Comparison of ENCODE assay signal across 10 cellular contexts in the genomic region with DNA sequence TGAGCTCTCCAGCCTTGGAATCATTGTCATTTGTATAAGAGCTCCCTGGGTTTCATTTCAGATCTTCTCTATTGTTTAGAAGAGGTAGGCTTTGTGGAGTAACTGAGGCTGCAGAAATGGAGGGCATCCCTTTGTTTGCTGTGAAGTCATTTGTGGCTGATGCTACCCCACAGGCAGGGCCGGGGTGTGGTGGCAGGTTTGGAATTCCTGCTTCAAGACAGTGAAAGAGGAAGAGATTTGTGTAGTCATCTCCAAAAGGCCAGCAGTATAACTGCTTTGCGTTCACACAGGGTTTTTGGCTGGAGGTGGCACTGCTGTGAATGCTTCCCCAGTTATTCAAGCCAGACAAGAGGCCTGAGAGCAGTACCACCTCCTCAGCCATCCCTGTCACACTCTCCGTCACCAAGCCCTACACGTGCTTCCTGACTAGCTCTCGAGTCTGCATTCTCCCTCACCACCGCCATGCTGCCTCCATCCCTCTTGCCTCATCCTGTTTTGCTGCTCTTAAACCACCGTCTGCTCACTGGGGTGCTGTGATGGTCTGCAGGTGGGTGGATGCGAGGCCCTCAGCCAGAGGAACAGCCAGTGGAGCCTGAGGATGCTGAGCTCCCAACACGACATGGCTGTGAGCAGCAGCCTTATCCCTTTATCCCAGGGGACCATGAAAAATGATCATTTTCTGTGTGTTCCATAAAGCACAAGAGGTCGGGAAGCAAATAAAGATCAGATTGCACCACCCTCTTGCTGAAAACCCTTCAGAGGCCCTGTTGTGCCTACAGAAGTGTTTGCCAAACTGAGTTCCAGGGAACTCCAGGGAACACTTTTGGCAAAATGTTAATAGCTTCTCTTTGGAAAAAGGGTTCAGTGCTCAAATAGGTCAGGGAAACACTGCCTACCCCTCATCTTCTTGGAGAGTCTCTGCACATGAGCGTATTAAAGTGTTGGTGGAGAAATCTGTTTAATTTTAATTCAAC. TPM values are rescaled to one million over a fixed set of nuclear protein-coding genes. Genes with fewer than 3 reads are reported as not detected.
DNase-seq lines count a peak whose midpoint lies in the region; ATAC-seq and TF ChIP-seq lines count a peak whose summit lies in the region.
"Had no signal": no experiment of that assay in that cellular context is flagged by ENCODE, and none has a peak within 500 bp of the region (broad histone marks: within the 10 kb centered on the region; RNA-seq: fewer than 3 reads in every experiment).

No MANE protein-coding gene starts in this region.

- 63 to 80% (median 66%) methylated on average over 11 of the region's 11 CpGs for WGBS in spleen, 5 donors

- peaks cover 7% of the 10 kb centered on the region for H3K36me3 ChIP-seq in SK-N-MC (ENCODE audit: insufficient read depth, low read length)
- peaks cover 0 to 19% (median 5%) of the 10 kb centered on the region in 6 donors for H3K36me3 ChIP-seq in spleen
- H3K36me3 ChIP-seq in SJCRH30 = no peaks in the 10 kb centered on the region
- H3K36me3 ChIP-seq: BE2C had no signal

- H3K9me3 ChIP-seq in SK-N-MC (ENCODE audit: low read depth, low read length) = no peaks in the 10 kb centered on the region
- no peaks in the 10 kb centered on the region for H3K9me3 ChIP-seq in spleen
- no peaks in the 10 kb centered on the region for H3K9me3 ChIP-seq in SJCRH30 (replicated peaks)
- H3K9me3 ChIP-seq: BE2C had no signal

- H3K4me1 ChIP-seq in spleen = peaks cover 0 to 54% (median 40%) of the 10 kb centered on the region in 6 donors
- no peaks in the 10 kb centered on the region for H3K4me1 ChIP-seq in SJCRH30
- H3K4me1 ChIP-seq: BE2C had no signal

- intact Hi-C loops in spleen (cut with DNase I; ENCODE audit: low total_unique reads) = no loop called here

- no peak overlapping the region for H3K9ac ChIP-seq in SK-N-MC (ENCODE audit: insufficient read length)
- H3K9ac ChIP-seq: parathyroid adenoma had no signal

- no peaks in the 10 kb centered on the region for H3K27me3 ChIP-seq in spleen (replicated peaks in 1 of 7)
- H3K27me3 ChIP-seq in SJCRH30 = no peaks in the 10 kb centered on the region
- H3K27me3 ChIP-seq: BE2C had no signal

- H3K4me3 ChIP-seq in SK-N-MC (no peak overlapping the region), spleen (no peak overlapping the region), SJCRH30 (no peak overlapping the region)

- TF ChIP-seq CTCF in spleen (IDR thresholded peaks at IDR 0.05 in 8 of 11, conservative IDR thresholded peaks at IDR 0.05 in 3 of 11) = no peak

- TF ChIP-seq POLR2A in spleen (IDR thresholded peaks at IDR 0.05) = no peak

- peak; percentile 20 for DNase-seq in activated gamma-delta T cell treated with Interleukin-2 at 50 U/mL for 16 hours
- no peak for DNase-seq in activated gamma-delta T cell (lab: John Stamatoyannopoulos, UW)
- DNase-seq in SK-N-MC (ENCODE audit: low read depth, low spot score) = no peak
- peak; percentile 22 for DNase-seq in effector CD4-positive, alpha-beta T cell
- DNase-seq in spleen = peak; percentile 79
- no peak for DNase-seq in SJCRH30
- DNase-seq: BE2C had no signal

- H3K27ac ChIP-seq in SK-N-MC (peak overlapping the region; percentile 57), spleen (peak overlapping the region in 7 of 8 donors; percentile 14 to 90 (median 47)), SJCRH30 (no peak overlapping the region)
- H3K27ac ChIP-seq: parathyroid adenoma had no signal

- ATAC-seq in HG03097 (IDR thresholded peaks at IDR 0.05; ENCODE audit: low FRiP score, unreplicated experiment) = no peak
- ATAC-seq in GM21528 (IDR thresholded peaks at IDR 0.05; ENCODE audit: low FRiP score, unreplicated experiment) = no peak

RNA-seq across cellular contexts. Expression of a gene that starts 24.1 kb away (rescaled TPM):
- 10 to 100 TPM in 2 of 7 donors, 1 to 10 TPM in 5; 4.3 to 12.2 (median 6.6) TPM for total RNA-seq in spleen
- 1 to 10 TPM; 1.4 to 2.1 (median 1.5) TPM for polyA plus RNA-seq in spleen
- 3.5 and 3.8 TPM in 2 replicates for total RNA-seq in SJCRH30 (2014; rRNA removed; shearing (Covaris generic))

Comparison
In these comparisons a context has a peak if more than half of its experiments do, and no peak if none do; other contexts are left out.
1. DNase-seq: peak in activated gamma-delta T cell treated with Interleukin-2 at 50 U/mL for 16 hours (single experiment), effector CD4-positive, alpha-beta T cell (single experiment) and spleen (single experiment); none in activated gamma-delta T cell (single experiment), SK-N-MC (single experiment) and SJCRH30 (0 of 2).